ENCODE assay signal across 1 cellular context in the genomic region with DNA sequence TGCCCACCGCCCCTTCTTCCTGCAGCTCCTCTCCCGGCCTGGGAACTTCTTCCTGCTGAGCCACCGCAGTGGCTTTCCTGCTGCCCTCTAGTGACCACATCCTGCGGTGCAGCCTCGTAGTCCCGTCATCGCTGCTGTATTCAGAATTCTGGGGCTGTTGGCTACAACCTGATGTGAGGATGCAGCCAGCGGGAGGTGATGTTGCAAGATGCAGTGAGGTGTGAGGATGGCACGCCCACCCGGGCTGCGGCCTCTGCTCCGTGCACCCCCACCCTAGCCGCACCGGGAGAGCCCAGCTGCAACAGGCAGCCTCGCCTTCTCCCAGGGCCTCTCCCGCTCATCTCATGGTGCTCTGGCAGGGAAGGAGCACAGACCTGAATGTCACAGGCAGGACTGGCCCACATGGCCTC.
A peak's percentile ranks its signal among the peaks of the same experiment; 100 is the strongest.
TF ChIP-seq lines count a peak whose summit lies in the region.

No MANE protein-coding gene starts in this region.

TF ChIP-seq in K562, 482 proteins besides CTCF, POLR2A, EP300 and RAD21 (continued from another document):
- TF ChIP-seq ELF1 (tag; IDR thresholded peaks at IDR 0.05) = 0 out of 2 replicates have a peak, but pooled peaks have one; percentile 27
- TF ChIP-seq JUND (IDR thresholded peaks at IDR 0.05; ENCODE audit: borderline replicate concordance, low read depth, low read length) = 0 out of 2 replicates have a peak, but pooled peaks have one; percentile 45
- TF ChIP-seq JUND (tag; IDR thresholded peaks at IDR 0.05; ENCODE audit: borderline replicate concordance, low read depth, low read length) = peak; percentile 13; the same call in 1 of the 3 replicates
- TF ChIP-seq KDM1A (IDR thresholded peaks at IDR 0.05) = no peak
